8 cellular contexts compared by ENCODE assay signal in the genomic region with DNA sequence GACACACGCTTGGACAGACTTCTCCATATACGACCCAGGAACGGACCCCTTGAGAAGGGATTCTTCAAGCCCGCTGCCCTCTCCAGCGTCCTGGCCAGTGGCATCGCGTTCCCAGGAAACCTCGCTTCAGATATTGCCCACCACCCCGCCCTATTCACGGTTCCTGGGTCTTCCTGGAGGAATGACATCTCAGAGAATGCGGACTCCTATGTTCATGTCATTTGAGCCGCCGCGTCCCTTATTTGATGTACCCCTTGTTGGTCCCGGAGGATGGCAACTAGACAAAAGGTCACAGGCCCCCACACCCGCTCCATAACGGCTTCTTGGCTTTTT. TPM values are rescaled to one million over a fixed set of nuclear protein-coding genes. Genes with fewer than 3 reads are reported as not detected.
DNase-seq lines count a peak whose midpoint lies in the region; ATAC-seq and TF ChIP-seq lines count a peak whose summit lies in the region.

No MANE protein-coding gene starts in this region.

- POLR2A ChIA-PET in HCT116 (lab: Charles Lee): no interaction called here

- no peaks in the 10 kb centered on the region for H3K9me3 ChIP-seq in HCT116 (ENCODE audit: control insufficient read depth in 1 of 2, insufficient read depth in 1 of 2, low read depth in 1 of 2, low read length in 2 of 2)
- H3K9me3 ChIP-seq in SU-DHL-6 (ENCODE audit: insufficient read depth, low read length): no peaks in the 10 kb centered on the region

- H3K36me3 ChIP-seq in HCT116 (ENCODE audit: control insufficient read depth in 1 of 2, insufficient read depth in 2 of 2, low read length in 2 of 2): no peaks in the 10 kb centered on the region
- H3K36me3 ChIP-seq in SU-DHL-6 (ENCODE audit: low read length): no peaks in the 10 kb centered on the region
- H3K36me3 ChIP-seq in rectal smooth muscle tissue (ENCODE audit: control insufficient read depth, insufficient read depth, low read length): no peaks in the 10 kb centered on the region

- H3K9me2 ChIP-seq in HCT116 (ENCODE audit: insufficient read depth) (no peaks in the 10 kb centered on the region), SU-DHL-6 (replicated peaks; ENCODE audit: insufficient read depth, low read length) (no peaks in the 10 kb centered on the region)

- CTCF ChIA-PET in HCT116 (lab: Charles Lee): interaction anchor here (2.6 kb wide), 1 partner anchor 11 kb away, joined by 21 read pairs; no protein-coding TSS in a partner anchor

- H2AFZ ChIP-seq in HCT116 (ENCODE audit: low read depth, low read length, poor library complexity, severe bottlenecking) (peak overlapping the region; percentile 98), SU-DHL-6 (ENCODE audit: low read depth, low read length, severe bottlenecking) (peak overlapping the region; percentile 93)

- no peak for TF ChIP-seq RAD21 in HCT116 (IDR thresholded peaks at IDR 0.05; ENCODE audit: low read depth)

- no peaks in the 10 kb centered on the region for H3F3A ChIP-seq in SU-DHL-6 (ENCODE audit: insufficient read depth)

- peak overlapping the region; percentile 96 for H3K4me2 ChIP-seq in HCT116 (ENCODE audit: low read length)
- peak overlapping the region; percentile 90 for H3K4me2 ChIP-seq in SU-DHL-6 (ENCODE audit: low read depth, low read length, poor library complexity, severe bottlenecking)

- TF ChIP-seq CTCF in HCT116 (IDR thresholded peaks at IDR 0.05 in 2 of 3, conservative IDR thresholded peaks at IDR 0.05 in 1 of 3; ENCODE audit: borderline replicate concordance in 1 of 3, insufficient read depth in 1 of 3, low read depth in 2 of 3, low read length in 2 of 3) (no peak), SU-DHL-6 (IDR thresholded peaks at IDR 0.05; ENCODE audit: insufficient read depth, low read length, poor library complexity, severe bottlenecking) (no peak), fibroblast of pulmonary artery (IDR thresholded peaks at IDR 0.05; ENCODE audit: low read length, missing control alignments) (no peak), omental fat pad (IDR thresholded peaks at IDR 0.05) (no peak)

- DNase-seq in HCT116 (ENCODE audit: low read depth, low spot score) (no peak), fibroblast of pulmonary artery (ENCODE audit: low read depth) (no peak), DMS114 treated with DMSO at 0.1 percent for 48 hours (lab: John Stamatoyannopoulos, UW; ENCODE audit: unreplicated experiment) (no peak), omental fat pad (ENCODE audit: low spot score) (no peak)

- peak overlapping the region; percentile 81 for H3K9ac ChIP-seq in HCT116 (ENCODE audit: low read length)
- peak overlapping the region; percentile 95 for H3K9ac ChIP-seq in SU-DHL-6 (ENCODE audit: low read length)
- no peak overlapping the region for H3K9ac ChIP-seq in rectal smooth muscle tissue (ENCODE audit: low read length)

- no peak for TF ChIP-seq POLR2A in HCT116 (IDR thresholded peaks at IDR 0.05; ENCODE audit: borderline replicate concordance, extremely low read depth, insufficient read depth, insufficient read length)

- BruUV-seq in HCT116 (replicated peaks; lab: Mats Ljungman, UMichigan): no TSS peak

- RAD21 ChIA-PET in HCT116 (lab: Charles Lee; ENCODE audit: low non-redundant PET in 1 of 2, low total read pairs in 2 of 2, uncharacterized antibody in 2 of 2, unreplicated experiment in 2 of 2): no interaction called here

- peak overlapping the region; percentile 60 for H3K27ac ChIP-seq in HCT116 (ENCODE audit: low read depth, low read length)
- no peak overlapping the region for H3K27ac ChIP-seq in SU-DHL-6 (ENCODE audit: low read depth, low read length)
- H3K27ac ChIP-seq in rectal smooth muscle tissue (ENCODE audit: low read depth, low read length): no peak overlapping the region

- H3K27me3 ChIP-seq in HCT116 (ENCODE audit: insufficient read depth, low read length) (no peaks in the 10 kb centered on the region), SU-DHL-6 (ENCODE audit: low read length) (no peaks in the 10 kb centered on the region), rectal smooth muscle tissue (ENCODE audit: control insufficient read depth, insufficient read depth, low read length) (no peaks in the 10 kb centered on the region)

- ATAC-seq in HCT116: no peak
- no peak for ATAC-seq in GM19467 (IDR thresholded peaks at IDR 0.05; ENCODE audit: unreplicated experiment)
- ATAC-seq in omental fat pad (ENCODE audit: low FRiP score): no peak
- no peak for ATAC-seq in GM18858 (IDR thresholded peaks at IDR 0.05; ENCODE audit: unreplicated experiment)

- H4K20me1 ChIP-seq in HCT116 (ENCODE audit: insufficient read depth) (no peaks in the 10 kb centered on the region), SU-DHL-6 (ENCODE audit: low read depth, low read length) (peaks cover 24% of the 10 kb centered on the region)

- H3K4me1 ChIP-seq in HCT116 (ENCODE audit: control insufficient read depth in 1 of 2, insufficient read depth in 2 of 2, low read length in 2 of 2) (peaks cover 10 to 17% of the 10 kb centered on the region in 2 experiments; a peak in 3 of 4 replicates), rectal smooth muscle tissue (ENCODE audit: control insufficient read depth, insufficient read depth, low read length) (peaks cover 6% of the 10 kb centered on the region)

- peak overlapping the region; percentile 85 to 90 for H3K4me3 ChIP-seq in HCT116 (replicated peaks in 1 of 2; ENCODE audit: low read depth in 1 of 2, low read length in 2 of 2)
- H3K4me3 ChIP-seq in SU-DHL-6 (ENCODE audit: insufficient read depth, low read length, poor library complexity, severe bottlenecking): peak overlapping the region; percentile 93
- peak overlapping the region; percentile 96 for H3K4me3 ChIP-seq in fibroblast of pulmonary artery (replicated peaks; ENCODE audit: low read depth, low read length)
- H3K4me3 ChIP-seq in rectal smooth muscle tissue (ENCODE audit: low read length): peak overlapping the region; percentile 77

- intact Hi-C loops in HCT116 (cut with micrococcal nuclease): no loop called here

- H3K79me2 ChIP-seq in HCT116 (ENCODE audit: insufficient read depth, low read length) (peaks cover 43% of the 10 kb centered on the region), SU-DHL-6 (ENCODE audit: insufficient read depth, low read length) (peaks cover 44% of the 10 kb centered on the region)

TF ChIP-seq in HCT116, 20 proteins besides CTCF, POLR2A, EP300 and RAD21 (continues in another document):
- no peak for TF ChIP-seq TCF7L2 (IDR thresholded peaks at IDR 0.05; ENCODE audit: borderline replicate concordance, extremely low read depth, insufficient read depth, insufficient read length)
- no peak for TF ChIP-seq CEBPB (IDR thresholded peaks at IDR 0.05; ENCODE audit: low read depth)
- no peak for TF ChIP-seq FOSL1 (IDR thresholded peaks at IDR 0.05; ENCODE audit: low read depth)
- TF ChIP-seq ZNF274 (IDR thresholded peaks at IDR 0.05; ENCODE audit: low read depth, low read length): no peak
- TF ChIP-seq, protein P1, sequence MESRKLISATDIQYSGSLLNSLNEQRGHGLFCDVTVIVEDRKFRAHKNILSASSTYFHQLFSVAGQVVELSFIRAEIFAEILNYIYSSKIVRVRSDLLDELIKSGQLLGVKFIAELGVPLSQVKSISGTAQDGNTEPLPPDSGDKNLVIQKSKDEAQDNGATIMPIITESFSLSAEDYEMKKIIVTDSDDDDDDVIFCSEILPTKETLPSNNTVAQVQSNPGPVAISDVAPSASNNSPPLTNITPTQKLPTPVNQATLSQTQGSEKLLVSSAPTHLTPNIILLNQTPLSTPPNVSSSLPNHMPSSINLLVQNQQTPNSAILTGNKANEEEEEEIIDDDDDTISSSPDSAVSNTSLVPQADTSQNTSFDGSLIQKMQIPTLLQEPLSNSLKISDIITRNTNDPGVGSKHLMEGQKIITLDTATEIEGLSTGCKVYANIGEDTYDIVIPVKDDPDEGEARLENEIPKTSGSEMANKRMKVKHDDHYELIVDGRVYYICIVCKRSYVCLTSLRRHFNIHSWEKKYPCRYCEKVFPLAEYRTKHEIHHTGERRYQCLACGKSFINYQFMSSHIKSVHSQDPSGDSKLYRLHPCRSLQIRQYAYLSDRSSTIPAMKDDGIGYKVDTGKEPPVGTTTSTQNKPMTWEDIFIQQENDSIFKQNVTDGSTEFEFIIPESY (IDR thresholded peaks at IDR 0.05; ENCODE audit: extremely low read depth, insufficient replicate concordance, low read length): no peak
- TF ChIP-seq, protein P2, sequence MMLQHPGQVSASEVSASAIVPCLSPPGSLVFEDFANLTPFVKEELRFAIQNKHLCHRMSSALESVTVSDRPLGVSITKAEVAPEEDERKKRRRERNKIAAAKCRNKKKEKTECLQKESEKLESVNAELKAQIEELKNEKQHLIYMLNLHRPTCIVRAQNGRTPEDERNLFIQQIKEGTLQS (IDR thresholded peaks at IDR 0.05): no peak
- no peak for TF ChIP-seq POLR2AphosphoS5 (IDR thresholded peaks at IDR 0.05; ENCODE audit: low read depth, low read length)
- TF ChIP-seq ELF1 (IDR thresholded peaks at IDR 0.05; ENCODE audit: borderline replicate concordance, low read depth): no peak
- TF ChIP-seq SP1 (IDR thresholded peaks at IDR 0.05; ENCODE audit: low read depth): no peak
- no peak for TF ChIP-seq YY1 (IDR thresholded peaks at IDR 0.05; ENCODE audit: extremely low read depth, insufficient replicate concordance, low read depth, low read length)
- no peak for TF ChIP-seq EGR1 (IDR thresholded peaks at IDR 0.05; ENCODE audit: low read depth)
- TF ChIP-seq JUND (IDR thresholded peaks at IDR 0.05): no peak

RNA-seq across cellular contexts. Expression of gene CCDC93, which starts 0.6 kb away (rescaled TPM):
- total RNA-seq in HCT116 (2021; ENCODE audit: unreplicated experiment): 18.7 TPM
- 7.6 and 9.6 TPM in 2 replicates for polyA plus RNA-seq in HCT116 (2012)
- 10 to 100 TPM; 21.4 to 34.8 (median 22.3) TPM for total RNA-seq in omental fat pad
